Comparison of ENCODE assay signal across 10 cellular contexts in genomic region chr10:22617516-22617915, GRCh38.
DNase-seq lines count a peak whose midpoint lies in the region; ATAC-seq and TF ChIP-seq lines count a peak whose summit lies in the region.
"Had no signal": no experiment of that assay in that cellular context is flagged by ENCODE, and none has a peak within 500 bp of the region (broad histone marks: within the 10 kb centered on the region; RNA-seq: fewer than 3 reads in every experiment).

No MANE protein-coding gene starts in this region.

- WGBS in gastroesophageal sphincter (ENCODE audit: low coverage in 1 of 2), 2 donors: 80 to 84% methylated on average over 1 to 3 of the region's 3 CpGs
- 68 to 82% methylated on average over 3 of the region's 3 CpGs for WGBS in upper lobe of left lung, 2 donors

- peaks cover 16% of the 10 kb centered on the region for H3K36me3 Mint-ChIP-seq in Calu3 (ENCODE audit: insufficient read depth, unreplicated experiment)
- H3K36me3 Mint-ChIP-seq in IgD-negative memory B cell: peaks cover 11% of the 10 kb centered on the region
- peaks cover 0 to 5% (median 0%) of the 10 kb centered on the region in 3 donors for H3K36me3 Mint-ChIP-seq in naive thymus-derived CD8-positive, alpha-beta T cell

- TF ChIP-seq EP300 in gastroesophageal sphincter (IDR thresholded peaks at IDR 0.05) (no peak), upper lobe of left lung (IDR thresholded peaks at IDR 0.05) (no peak)

- peak in 1 of 2 donors; percentile 41 for ATAC-seq in naive thymus-derived CD8-positive, alpha-beta T cell
- ATAC-seq in gastroesophageal sphincter (no peak), upper lobe of left lung (ENCODE audit: low FRiP score in 2 of 2) (no peak), GM18511 (IDR thresholded peaks at IDR 0.05; ENCODE audit: unreplicated experiment) (no peak)

- no peaks in the 10 kb centered on the region for H3K27me3 Mint-ChIP-seq in Calu3 (ENCODE audit: unreplicated experiment)
- H3K27me3 Mint-ChIP-seq in IgD-negative memory B cell: peaks cover 2% of the 10 kb centered on the region
- H3K27me3 Mint-ChIP-seq in naive thymus-derived CD8-positive, alpha-beta T cell: no peaks in the 10 kb centered on the region

- intact Hi-C loops in Calu3 (cut with micrococcal nuclease; ENCODE audit: unreplicated experiment): no loop called here
- intact Hi-C loops in ascending aorta (cut with DNase I): no loop called here

- H3K27ac Mint-ChIP-seq in Calu3 (ENCODE audit: unreplicated experiment) (peak overlapping the region; percentile 74), IgD-negative memory B cell (peak overlapping the region; percentile 56 to 99 (median 98))
- H3K27ac Mint-ChIP-seq in naive thymus-derived CD8-positive, alpha-beta T cell: peak overlapping the region in 9 of 10 donors; percentile 80 to 96 (median 86)

- H3K9me3 Mint-ChIP-seq in Calu3 (ENCODE audit: low read depth, unreplicated experiment) (no peaks in the 10 kb centered on the region), IgD-negative memory B cell (no peaks in the 10 kb centered on the region)
- no peaks in the 10 kb centered on the region for H3K9me3 Mint-ChIP-seq in naive thymus-derived CD8-positive, alpha-beta T cell

- CTCF ChIA-PET in Calu3 (lab: Charles Lee): no interaction called here

- H3K4me1 Mint-ChIP-seq in Calu3 (ENCODE audit: low read depth, unreplicated experiment) (peaks cover 50% of the 10 kb centered on the region), IgD-negative memory B cell (peaks cover 80 to 88% (median 86%) of the 10 kb centered on the region in 3 donors)
- peaks cover 57 to 96% (median 94%) of the 10 kb centered on the region in 4 donors for H3K4me1 Mint-ChIP-seq in naive thymus-derived CD8-positive, alpha-beta T cell

- H3K4me3 Mint-ChIP-seq in Calu3 (ENCODE audit: low read depth, unreplicated experiment) (no peak overlapping the region), IgD-negative memory B cell (peak overlapping the region in 3 of 4 donors; percentile 9 to 91 (median 85))
- peak overlapping the region in 9 of 10 donors; percentile 13 to 74 (median 51) for H3K4me3 Mint-ChIP-seq in naive thymus-derived CD8-positive, alpha-beta T cell

- H3K9me3 ChIP-seq in ascending aorta: no peaks in the 10 kb centered on the region
- no peaks in the 10 kb centered on the region for H3K9me3 ChIP-seq in gastroesophageal sphincter
- no peaks in the 10 kb centered on the region for H3K9me3 ChIP-seq in upper lobe of left lung

- no peak for TF ChIP-seq POLR2A in gastroesophageal sphincter (IDR thresholded peaks at IDR 0.05)
- no peak for TF ChIP-seq POLR2A in upper lobe of left lung (IDR thresholded peaks at IDR 0.05)

- H3K36me3 ChIP-seq in ascending aorta (no peaks in the 10 kb centered on the region), gastroesophageal sphincter (no peaks in the 10 kb centered on the region), upper lobe of left lung (no peaks in the 10 kb centered on the region)

- H3K4me3 ChIP-seq in ascending aorta (no peak overlapping the region), gastroesophageal sphincter (no peak overlapping the region), upper lobe of left lung (no peak overlapping the region)

- H3K4me1 ChIP-seq in ascending aorta: peaks cover 5 to 43% of the 10 kb centered on the region in 2 donors
- H3K4me1 ChIP-seq in gastroesophageal sphincter: peaks cover 0 to 74% (median 12%) of the 10 kb centered on the region in 3 donors
- H3K4me1 ChIP-seq in upper lobe of left lung: peaks cover 54 to 71% (median 62%) of the 10 kb centered on the region in 4 donors

- peak overlapping the region; percentile 22 to 58 for H3K27ac ChIP-seq in ascending aorta
- H3K27ac ChIP-seq in gastroesophageal sphincter: peak overlapping the region in 1 of 4 donors; percentile 5
- H3K27ac ChIP-seq in upper lobe of left lung: peak overlapping the region in 2 of 4 donors; percentile 49 to 51
- H3K27ac ChIP-seq: VCaP had no signal

- DNase-seq in Calu3: no peak
- DNase-seq in ascending aorta (ENCODE audit: low spot score in 2 of 2): no peak
- DNase-seq in naive thymus-derived CD8-positive, alpha-beta T cell: no peak
- DNase-seq in upper lobe of left lung: no peak
- no peak for DNase-seq in activated effector memory CD4-positive, alpha-beta T cell treated with anti-CD3 and anti-CD28 coated beads, Interleukin-2, amount 50 U/mL, for 16 hours
- DNase-seq: stimulated activated CD4-positive, alpha-beta T cell treated with anti-CD3 and anti-CD28 coated beads, Interleukin-4, amount 100 ng/mL, for 24 hours had no signal

- BruUV-seq in Calu3 (replicated peaks; lab: Mats Ljungman, UMichigan): no TSS peak

- no peaks in the 10 kb centered on the region for H3K27me3 ChIP-seq in ascending aorta
- no peaks in the 10 kb centered on the region for H3K27me3 ChIP-seq in gastroesophageal sphincter
- H3K27me3 ChIP-seq in upper lobe of left lung: no peaks in the 10 kb centered on the region

- TF ChIP-seq CTCF in Calu3 (IDR thresholded peaks at IDR 0.05; ENCODE audit: unreplicated experiment) (no peak), ascending aorta (IDR thresholded peaks at IDR 0.05) (no peak), gastroesophageal sphincter (IDR thresholded peaks at IDR 0.05) (no peak), upper lobe of left lung (IDR thresholded peaks at IDR 0.05) (no peak)

- POLR2A ChIA-PET in naive thymus-derived CD8-positive, alpha-beta T cell (lab: Charles Lee): interaction anchor here (0.9 to 4.0 kb wide), 3 partner anchors 9 to 96 kb away, joined by 4 to 19 read pairs (median 13); no protein-coding TSS in a partner anchor
